ENCODE assay signal across 13 cellular contexts in genomic region chr6:37142047-37142614, GRCh38. TPM values are rescaled to one million over a fixed set of nuclear protein-coding genes. Genes with fewer than 3 reads are reported as not detected.
DNase-seq lines count a peak whose midpoint lies in the region; ATAC-seq and TF ChIP-seq lines count a peak whose summit lies in the region.
"Had no signal": no experiment of that assay in that cellular context is flagged by ENCODE, and none has a peak within 500 bp of the region (broad histone marks: within the 10 kb centered on the region; RNA-seq: fewer than 3 reads in every experiment).

No MANE protein-coding gene starts in this region.

- no peak overlapping the region for H3K4me3 Mint-ChIP-seq in CD4-positive, CD25-positive, alpha-beta regulatory T cell
- no peak overlapping the region for H3K4me3 Mint-ChIP-seq in CD4-positive, alpha-beta T cell
- H3K4me3 Mint-ChIP-seq: immature natural killer cell had no signal

- H3K27me3 ChIP-seq in CD4-positive, CD25-positive, alpha-beta regulatory T cell (ENCODE audit: control insufficient read depth, insufficient read depth, low read length): no peaks in the 10 kb centered on the region
- H3K27me3 ChIP-seq in IMR-90 (ENCODE audit: control insufficient read depth, insufficient read depth, low read length): no peaks in the 10 kb centered on the region
- H3K27me3 ChIP-seq in CD4-positive, alpha-beta T cell (ENCODE audit: control insufficient read depth, insufficient read depth, low read length): no peaks in the 10 kb centered on the region
- H3K27me3 ChIP-seq: dorsolateral prefrontal cortex, ovary had no signal

- peak overlapping the region; percentile 12; the same call in 1 of the 2 replicates for H3K4me2 ChIP-seq in IMR-90 (ENCODE audit: low read depth, low read length)

- peaks cover 11 to 31% (median 16%) of the 10 kb centered on the region in 4 donors for H3K4me1 Mint-ChIP-seq in CD4-positive, CD25-positive, alpha-beta regulatory T cell
- peaks cover 16% of the 10 kb centered on the region for H3K4me1 Mint-ChIP-seq in CD4-positive, alpha-beta T cell (ENCODE audit: low read depth)

- ATAC-seq in CD4-positive, CD25-positive, alpha-beta regulatory T cell (ENCODE audit: low read depth in 2 of 2): no peak
- ATAC-seq in IMR-90 (ENCODE audit: low read depth) (no peak), HG03196 (IDR thresholded peaks at IDR 0.05; ENCODE audit: unreplicated experiment) (no peak)
- no peak for ATAC-seq in CD4-positive, alpha-beta T cell (ENCODE audit: poor library complexity)

- peak overlapping the region; percentile 46 to 83 for H4K8ac ChIP-seq in IMR-90 (ENCODE audit: low read depth in 2 of 2, low read length in 2 of 2)

- H2BK120ac ChIP-seq in IMR-90 (ENCODE audit: low read depth, low read length): peak overlapping the region; percentile 89

- peaks cover 0 to 2% of the 10 kb centered on the region in 2 experiments; a peak in 2 of 4 replicates for H3K79me1 ChIP-seq in IMR-90 (ENCODE audit: low read depth in 1 of 2, low read length in 2 of 2)

- H3K27ac Mint-ChIP-seq in CD4-positive, CD25-positive, alpha-beta regulatory T cell: peak overlapping the region; percentile 3 to 26 (median 23)
- no peak overlapping the region for H3K27ac Mint-ChIP-seq in CD4-positive, alpha-beta T cell

- CTCF ChIA-PET in IMR-90 (lab: Yijun Ruan, JAX): interaction anchor here (0.6 to 0.9 kb wide), 3 partner anchors 16 to 113 kb away, joined by 3 to 5 read pairs (median 3); no protein-coding TSS in a partner anchor
- CTCF ChIA-PET in CD4-positive, alpha-beta T cell (lab: Charles Lee): interaction anchor here (1.2 kb wide), 1 partner anchor 22 kb away, joined by 3 read pairs; no protein-coding TSS in a partner anchor

- H3K9me1 ChIP-seq in IMR-90 (ENCODE audit: insufficient read depth, low read length): peaks cover 11% of the 10 kb centered on the region

- peak overlapping the region; percentile 94 for H4K5ac ChIP-seq in IMR-90 (ENCODE audit: low read depth, low read length)

- no peak overlapping the region for H2AK9ac ChIP-seq in IMR-90 (replicated peaks; ENCODE audit: low read depth, low read length, poor library complexity)

- TF ChIP-seq RAD21 in IMR-90 (IDR thresholded peaks at IDR 0.05; ENCODE audit: low read length): no peak

- peak overlapping the region; percentile 52 for H3K9ac ChIP-seq in IMR-90 (ENCODE audit: low read depth, low read length)

- no peaks in the 10 kb centered on the region for H4K20me1 ChIP-seq in IMR-90 (ENCODE audit: insufficient read depth, low read length)

- peak overlapping the region; percentile 88 for H3K4ac ChIP-seq in IMR-90 (ENCODE audit: low read depth, low read length)

- POLR2A ChIA-PET in IMR-90 (lab: Charles Lee; ENCODE audit: unreplicated experiment): interaction anchor here (0.6 to 1.0 kb wide), 5 partner anchors 19 to 548 kb away, joined by 4 to 13 read pairs (median 8); partner anchors contain the start of gene PIM1
- POLR2A ChIA-PET in CD4-positive, alpha-beta T cell (lab: Charles Lee): no interaction called here

- peak overlapping the region; percentile 88; the same call in 2 of the 3 replicates for H2BK15ac ChIP-seq in IMR-90 (ENCODE audit: low read depth, low read length)

- no peak overlapping the region; the same call in 1 of the 2 replicates for H3K56ac ChIP-seq in IMR-90 (ENCODE audit: extremely low read depth, insufficient read depth, low read length)

- peak overlapping the region; percentile 35 for H3K14ac ChIP-seq in IMR-90 (replicated peaks; ENCODE audit: low read depth, low read length)

- H3K27ac ChIP-seq in CD4-positive, CD25-positive, alpha-beta regulatory T cell (ENCODE audit: insufficient read depth, low read length, poor library complexity, severe bottlenecking): no peak overlapping the region
- peak overlapping the region; percentile 91; the same call in 1 of the 2 replicates for H3K27ac ChIP-seq in IMR-90 (ENCODE audit: insufficient read depth, low read length)
- no peak overlapping the region for H3K27ac ChIP-seq in CD4-positive, alpha-beta T cell (ENCODE audit: low read depth, low read length)

- peak overlapping the region; percentile 87 for H2BK20ac ChIP-seq in IMR-90 (ENCODE audit: low read depth, low read length)

- H3K36me3 Mint-ChIP-seq in CD4-positive, CD25-positive, alpha-beta regulatory T cell: no peaks in the 10 kb centered on the region
- H3K36me3 Mint-ChIP-seq in CD4-positive, alpha-beta T cell (ENCODE audit: low read depth): no peaks in the 10 kb centered on the region

- in situ Hi-C loops in IMR-90 (cut with MboI; ENCODE audit: low sequenced_read_pairs): no loop called here

- BruUV-seq in IMR-90 (replicated peaks; lab: Mats Ljungman, UMichigan): no TSS peak

- TF ChIP-seq POLR2A in IMR-90 (IDR thresholded peaks at IDR 0.05; ENCODE audit: low read depth, low read length): no peak

- peak overlapping the region; percentile 58 for H3K23ac ChIP-seq in IMR-90 (ENCODE audit: low read depth, low read length)

- H2BK5ac ChIP-seq in IMR-90 (ENCODE audit: low read depth, low read length, poor library complexity, severe bottlenecking): peak overlapping the region; percentile 73

- DNase-seq in CD4-positive, CD25-positive, alpha-beta regulatory T cell: no peak
- DNase-seq in IMR-90 (peak; percentile 32), astrocyte of the hippocampus (ENCODE audit: low read depth, low spot score) (peak; percentile 65), myocyte (ENCODE audit: low read depth) (peak; percentile 49), NCI-H187 (lab: John Stamatoyannopoulos, UW) (no peak), NCI-H510A (lab: John Stamatoyannopoulos, UW) (no peak)
- DNase-seq in CD4-positive, alpha-beta T cell: no peak
- DNase-seq: Calu3, immature natural killer cell, NCI-H2107 had no signal

- intact Hi-C loops in IMR-90 (cut with micrococcal nuclease): loop anchor here (5.0 kb wide), 1 partner anchor 100 kb away; no protein-coding TSS in a partner anchor
- intact Hi-C loops in CD4-positive, alpha-beta T cell (cut with DNase I, micrococcal nuclease): no loop called here

- no peaks in the 10 kb centered on the region for H3K9me3 ChIP-seq in CD4-positive, CD25-positive, alpha-beta regulatory T cell (ENCODE audit: control insufficient read depth in 2 of 2, low read length in 2 of 2)
- H3K9me3 ChIP-seq in IMR-90 (ENCODE audit: control insufficient read depth, insufficient read depth, low read length): no peaks in the 10 kb centered on the region
- no peaks in the 10 kb centered on the region for H3K9me3 ChIP-seq in CD4-positive, alpha-beta T cell (ENCODE audit: control insufficient read depth, low read length)
- H3K9me3 ChIP-seq: ovary had no signal

- no peak for TF ChIP-seq CTCF in IMR-90 (conservative IDR thresholded peaks at IDR 0.05; ENCODE audit: low read depth, low read length)
- TF ChIP-seq CTCF in CD4-positive, alpha-beta T cell (IDR thresholded peaks at IDR 0.05): no peak

- H2AFZ ChIP-seq in IMR-90 (replicated peaks; ENCODE audit: low read length, poor library complexity): no peak overlapping the region

- H3K27me3 Mint-ChIP-seq in CD4-positive, CD25-positive, alpha-beta regulatory T cell: peaks cover 4% of the 10 kb centered on the region
- no peaks in the 10 kb centered on the region for H3K27me3 Mint-ChIP-seq in CD4-positive, alpha-beta T cell

- H3K4me3 ChIP-seq in CD4-positive, CD25-positive, alpha-beta regulatory T cell (ENCODE audit: low read depth, low read length): no peak overlapping the region
- no peak overlapping the region for H3K4me3 ChIP-seq in IMR-90 (ENCODE audit: insufficient read depth, low read depth, low read length)
- H3K4me3 ChIP-seq: ovary had no signal

- peak overlapping the region; percentile 91 for H2AK5ac ChIP-seq in IMR-90 (ENCODE audit: low read depth, low read length)

- no peaks in the 10 kb centered on the region for H3K36me3 ChIP-seq in CD4-positive, CD25-positive, alpha-beta regulatory T cell (ENCODE audit: control insufficient read depth, insufficient read depth, low read length)
- no peaks in the 10 kb centered on the region for H3K36me3 ChIP-seq in IMR-90 (ENCODE audit: control insufficient read depth, insufficient read depth, low read length)
- H3K36me3 ChIP-seq: ovary had no signal

- no CpG with 5 or more reads among the region's 4 CpGs for WGBS in IMR-90 (ENCODE audit: extremely low coverage in 2 of 2, insufficient read length in 1 of 2), 2 experiments

- peak overlapping the region; percentile 98 for H3K18ac ChIP-seq in IMR-90 (ENCODE audit: low read depth, low read length)

- H4K91ac ChIP-seq in IMR-90 (ENCODE audit: insufficient read depth, low read depth, low read length): peak overlapping the region; percentile 84

- dilution Hi-C loops in IMR-90 (cut with HindIII; ENCODE audit: low sequenced_read_pairs, unreplicated experiment): no loop called here

- no peaks in the 10 kb centered on the region for H3K9me3 Mint-ChIP-seq in CD4-positive, CD25-positive, alpha-beta regulatory T cell
- no peaks in the 10 kb centered on the region for H3K9me3 Mint-ChIP-seq in CD4-positive, alpha-beta T cell
- H3K9me3 Mint-ChIP-seq: immature natural killer cell had no signal

- H3K4me1 ChIP-seq in CD4-positive, CD25-positive, alpha-beta regulatory T cell (ENCODE audit: control insufficient read depth, insufficient read depth, low read length, poor library complexity, severe bottlenecking): peaks cover 11% of the 10 kb centered on the region
- peaks cover 41% of the 10 kb centered on the region for H3K4me1 ChIP-seq in IMR-90 (ENCODE audit: control insufficient read depth, insufficient read depth, low read length)

TF ChIP-seq in IMR-90, 13 proteins besides CTCF, POLR2A, EP300 and RAD21 (continues in another document):
- no peak for TF ChIP-seq MAZ (IDR thresholded peaks at IDR 0.05; ENCODE audit: borderline replicate concordance, low read depth, low read length)
- no peak for TF ChIP-seq MXI1 (IDR thresholded peaks at IDR 0.05; ENCODE audit: borderline replicate concordance, low read depth, low read length)
- TF ChIP-seq, protein P1, sequence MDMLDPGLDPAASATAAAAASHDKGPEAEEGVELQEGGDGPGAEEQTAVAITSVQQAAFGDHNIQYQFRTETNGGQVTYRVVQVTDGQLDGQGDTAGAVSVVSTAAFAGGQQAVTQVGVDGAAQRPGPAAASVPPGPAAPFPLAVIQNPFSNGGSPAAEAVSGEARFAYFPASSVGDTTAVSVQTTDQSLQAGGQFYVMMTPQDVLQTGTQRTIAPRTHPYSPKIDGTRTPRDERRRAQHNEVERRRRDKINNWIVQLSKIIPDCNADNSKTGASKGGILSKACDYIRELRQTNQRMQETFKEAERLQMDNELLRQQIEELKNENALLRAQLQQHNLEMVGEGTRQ (IDR thresholded peaks at IDR 0.05; ENCODE audit: low read depth, low read length): no peak

RNA-seq across cellular contexts. Expression of gene PIM1, which starts 27.8 kb away (rescaled TPM):
- total RNA-seq in CD4-positive, CD25-positive, alpha-beta regulatory T cell: 161 TPM
- polyA plus RNA-seq in CD4-positive, CD25-positive, alpha-beta regulatory T cell: 100 to 1,000 TPM; 105 to 149 (median 127) TPM
- total RNA-seq in IMR-90 (2012; rRNA removed) (6.1 and 7.2 TPM in 2 replicates), myocyte (3.0 and 4.6 TPM in 2 replicates)
- 12.8 and 18.5 TPM in 2 replicates for polyA plus RNA-seq in IMR-90 (2012; rRNA removed)
- polyA plus RNA-seq in IMR-90 (2012; cell fraction: cytosol; rRNA removed): 12.2 and 21.8 TPM in 2 replicates
- polyA plus RNA-seq in IMR-90 (2012; cell fraction: nucleus; rRNA removed; ENCODE audit: low replicate concordance): 50.1 and 73.1 TPM in 2 replicates
- polyA plus RNA-seq in myocyte (2012): 6.6 TPM
- total RNA-seq in CD4-positive, alpha-beta T cell: 100 to 1,000 TPM; 175 to 183 TPM

Comparison
In these comparisons a context has a peak if more than half of its experiments do, and no peak if none do; other contexts are left out.
1. DNase-seq: peak in IMR-90 (single experiment), astrocyte of the hippocampus (single experiment) and myocyte (single experiment); none in CD4-positive, CD25-positive, alpha-beta regulatory T cell (0 of 3), CD4-positive, alpha-beta T cell (0 of 10), NCI-H187 (0 of 2) and NCI-H510A (single experiment).
2. RNA of gene PIM1, which starts 27.8 kb away (total RNA-seq): 175 to 183 TPM in CD4-positive, alpha-beta T cell and 161 TPM in CD4-positive, CD25-positive, alpha-beta regulatory T cell (single experiment); 6.1 to 7.2 TPM in IMR-90 and 3.0 to 4.6 TPM in myocyte; every median in the first group is over 10 times any median in the second.